ENCODE assay signal across 9 cellular contexts in the genomic region with DNA sequence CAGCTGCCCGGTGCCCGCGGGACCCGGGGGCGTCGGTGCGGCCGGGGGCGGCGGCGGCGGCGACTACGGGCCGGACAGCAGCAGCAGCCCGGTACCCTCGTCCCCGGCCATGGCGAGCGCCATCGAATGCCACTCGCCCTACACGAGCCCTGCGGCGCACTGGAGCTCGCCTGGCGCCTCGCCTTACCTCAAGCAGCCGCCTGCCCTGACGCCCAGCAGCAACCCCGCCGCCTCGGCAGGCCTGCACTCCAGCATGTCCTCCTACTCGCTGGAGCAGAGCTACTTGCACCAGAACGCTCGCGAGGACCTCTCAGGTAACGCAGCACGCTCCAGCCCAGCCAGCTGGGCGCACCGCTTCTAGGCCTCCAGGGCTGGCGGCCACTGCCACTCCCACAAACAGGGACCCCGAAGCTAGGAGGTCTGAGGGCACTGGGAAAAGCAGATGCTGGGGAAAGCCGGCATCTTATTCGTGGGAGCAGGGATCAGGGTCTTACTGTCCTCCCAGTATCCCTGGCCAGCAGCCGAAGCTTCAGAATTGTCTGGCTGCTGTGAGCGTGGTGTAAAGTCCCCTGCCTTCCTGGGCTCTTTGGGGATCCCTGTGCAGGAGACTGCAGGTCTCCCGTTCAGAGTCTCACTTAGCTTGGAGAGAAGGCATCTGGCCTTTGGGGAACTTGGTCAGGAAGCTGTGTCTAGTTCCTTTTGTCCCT. TPM values are rescaled to one million over a fixed set of nuclear protein-coding genes. Genes with fewer than 3 reads are reported as not detected.
A peak's percentile ranks its signal among the peaks of the same experiment; 100 is the strongest.
DNase-seq lines count a peak whose midpoint lies in the region; ATAC-seq and TF ChIP-seq lines count a peak whose summit lies in the region.
"Had no signal": no experiment of that assay in that cellular context is flagged by ENCODE, and none has a peak within 500 bp of the region (broad histone marks: within the 10 kb centered on the region; RNA-seq: fewer than 3 reads in every experiment).

No MANE protein-coding gene starts in this region.

- peaks cover 11 to 32% (median 26%) of the 10 kb centered on the region in 4 donors for H3K4me1 Mint-ChIP-seq in naive thymus-derived CD8-positive, alpha-beta T cell

- peak overlapping the region; percentile 97 for H3K27ac ChIP-seq in HEK293 (ENCODE audit: extremely low read depth, low read depth, low read length)
- H3K27ac ChIP-seq in dorsolateral prefrontal cortex: peak overlapping the region in 51 of 59 donors; percentile 24 to 89 (median 69)
- no peak overlapping the region for H3K27ac ChIP-seq in uterus
- H3K27ac ChIP-seq: pancreas had no signal

- POLR2A ChIA-PET in HEK293 (lab: Yijun Ruan, JAX): interaction anchor here (0.6 to 1.2 kb wide), 2 partner anchors 10 to 77 kb away, joined by 3 to 5 read pairs; no protein-coding TSS in a partner anchor
- POLR2A ChIA-PET in naive thymus-derived CD8-positive, alpha-beta T cell (lab: Charles Lee): no interaction called here

- TF ChIP-seq CTCF in HEK293 (tag by site-specific recombination; IDR thresholded peaks at IDR 0.05): no peak
- TF ChIP-seq CTCF in dorsolateral prefrontal cortex (IDR thresholded peaks at IDR 0.05 in 54 of 56, conservative IDR thresholded peaks at IDR 0.05 in 2 of 56; ENCODE audit: low read depth in 1 of 56, partially characterized antibody in 56 of 56): no peak
- TF ChIP-seq CTCF in uterus (IDR thresholded peaks at IDR 0.05): no peak
- TF ChIP-seq CTCF in GM10266 (IDR thresholded peaks at IDR 0.05; ENCODE audit: control insufficient read depth, insufficient read depth, low read depth, missing control alignments): no peak

- peak overlapping the region in 9 of 10 donors; percentile 1 to 71 (median 50) for H3K4me3 Mint-ChIP-seq in naive thymus-derived CD8-positive, alpha-beta T cell

- H3K9me3 Mint-ChIP-seq in naive thymus-derived CD8-positive, alpha-beta T cell: no peaks in the 10 kb centered on the region

- H3K27me3 Mint-ChIP-seq in naive thymus-derived CD8-positive, alpha-beta T cell: peaks cover 42 to 87% (median 63%) of the 10 kb centered on the region in 5 donors

- TF ChIP-seq POLR2A in uterus (IDR thresholded peaks at IDR 0.05): no peak

- H3K27me3 ChIP-seq in dorsolateral prefrontal cortex (peaks cover 7 to 96% (median 88%) of the 10 kb centered on the region in 45 donors), uterus (peaks cover 21 to 78% of the 10 kb centered on the region in 2 donors)

- peaks cover 0 to 2% (median 2%) of the 10 kb centered on the region in 3 donors for H3K36me3 Mint-ChIP-seq in naive thymus-derived CD8-positive, alpha-beta T cell

- peaks cover 9 to 36% of the 10 kb centered on the region in 2 experiments for H3K36me3 ChIP-seq in HEK293 (ENCODE audit: control insufficient read depth in 2 of 2, insufficient read depth in 1 of 2, low read length in 2 of 2)
- no peaks in the 10 kb centered on the region for H3K36me3 ChIP-seq in uterus
- H3K36me3 ChIP-seq: pancreas had no signal

- DNase-seq in AG08396 (ENCODE audit: low spot score) (peak; percentile 38), dorsolateral prefrontal cortex (no peak), KG1 (lab: John Stamatoyannopoulos, UW) (no peak), uterus (no peak), GM10266 (ENCODE audit: extremely low spot score) (no peak)
- no peak for DNase-seq in naive thymus-derived CD8-positive, alpha-beta T cell
- DNase-seq: pancreas had no signal

- H3K9me3 ChIP-seq in HEK293 (ENCODE audit: control insufficient read depth, insufficient read depth, low read depth, low read length) (no peaks in the 10 kb centered on the region), uterus (no peaks in the 10 kb centered on the region)
- H3K9me3 ChIP-seq: pancreas had no signal

- ATAC-seq in naive thymus-derived CD8-positive, alpha-beta T cell: no peak
- no peak for ATAC-seq in HG02840 (IDR thresholded peaks at IDR 0.05; ENCODE audit: low FRiP score, unreplicated experiment)

- H3K4me1 ChIP-seq in HEK293 (ENCODE audit: control insufficient read depth, insufficient read depth, low read length) (peaks cover 21% of the 10 kb centered on the region), uterus (peaks cover 0 to 26% of the 10 kb centered on the region in 2 donors)

- intact Hi-C loops in dorsolateral prefrontal cortex (cut with DNase I) (no loop called here), uterus (cut with DNase I; ENCODE audit: low total_unique reads) (no loop called here)

- H3K27ac Mint-ChIP-seq in naive thymus-derived CD8-positive, alpha-beta T cell: no peak overlapping the region

- peak overlapping the region; percentile 68 for H3K4me3 ChIP-seq in HEK293 (ENCODE audit: low read depth, low read length)
- peak overlapping the region in 57 of 59 donors; percentile 15 to 70 (median 50) for H3K4me3 ChIP-seq in dorsolateral prefrontal cortex
- peak overlapping the region in 1 of 2 donors; percentile 26 for H3K4me3 ChIP-seq in uterus

- CTCF ChIA-PET in HEK293 (lab: Yijun Ruan, JAX): interaction anchor here (0.6 to 1.5 kb wide), 6 partner anchors 33 to 1202 kb away, joined by 3 to 5 read pairs (median 3); no protein-coding TSS in a partner anchor

TF ChIP-seq in HEK293, 187 proteins besides CTCF, POLR2A, EP300 and RAD21 (continues in another document):
- TF ChIP-seq, protein P1, sequence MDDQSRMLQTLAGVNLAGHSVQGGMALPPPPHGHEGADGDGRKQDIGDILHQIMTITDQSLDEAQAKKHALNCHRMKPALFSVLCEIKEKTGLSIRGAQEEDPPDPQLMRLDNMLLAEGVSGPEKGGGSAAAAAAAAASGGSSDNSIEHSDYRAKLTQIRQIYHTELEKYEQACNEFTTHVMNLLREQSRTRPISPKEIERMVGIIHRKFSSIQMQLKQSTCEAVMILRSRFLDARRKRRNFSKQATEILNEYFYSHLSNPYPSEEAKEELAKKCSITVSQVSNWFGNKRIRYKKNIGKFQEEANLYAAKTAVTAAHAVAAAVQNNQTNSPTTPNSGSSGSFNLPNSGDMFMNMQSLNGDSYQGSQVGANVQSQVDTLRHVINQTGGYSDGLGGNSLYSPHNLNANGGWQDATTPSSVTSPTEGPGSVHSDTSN (CRISPR knock-in tag; IDR thresholded peaks at IDR 0.05): peak; percentile 74
- TF ChIP-seq, protein P2, sequence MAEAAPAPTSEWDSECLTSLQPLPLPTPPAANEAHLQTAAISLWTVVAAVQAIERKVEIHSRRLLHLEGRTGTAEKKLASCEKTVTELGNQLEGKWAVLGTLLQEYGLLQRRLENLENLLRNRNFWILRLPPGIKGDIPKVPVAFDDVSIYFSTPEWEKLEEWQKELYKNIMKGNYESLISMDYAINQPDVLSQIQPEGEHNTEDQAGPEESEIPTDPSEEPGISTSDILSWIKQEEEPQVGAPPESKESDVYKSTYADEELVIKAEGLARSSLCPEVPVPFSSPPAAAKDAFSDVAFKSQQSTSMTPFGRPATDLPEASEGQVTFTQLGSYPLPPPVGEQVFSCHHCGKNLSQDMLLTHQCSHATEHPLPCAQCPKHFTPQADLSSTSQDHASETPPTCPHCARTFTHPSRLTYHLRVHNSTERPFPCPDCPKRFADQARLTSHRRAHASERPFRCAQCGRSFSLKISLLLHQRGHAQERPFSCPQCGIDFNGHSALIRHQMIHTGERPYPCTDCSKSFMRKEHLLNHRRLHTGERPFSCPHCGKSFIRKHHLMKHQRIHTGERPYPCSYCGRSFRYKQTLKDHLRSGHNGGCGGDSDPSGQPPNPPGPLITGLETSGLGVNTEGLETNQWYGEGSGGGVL (tag by site-specific recombination; IDR thresholded peaks at IDR 0.05): no peak
- TF ChIP-seq ZNF248 (tag by site-specific recombination; IDR thresholded peaks at IDR 0.05): no peak
- no peak for TF ChIP-seq ZNF155 (tag by site-specific recombination; IDR thresholded peaks at IDR 0.05)
- no peak for TF ChIP-seq HOXD13 (CRISPR knock-in tag; IDR thresholded peaks at IDR 0.05; ENCODE audit: borderline replicate concordance)
- no peak for TF ChIP-seq ZFP41 (tag by site-specific recombination; IDR thresholded peaks at IDR 0.05; ENCODE audit: borderline replicate concordance)
- TF ChIP-seq, protein P3, sequence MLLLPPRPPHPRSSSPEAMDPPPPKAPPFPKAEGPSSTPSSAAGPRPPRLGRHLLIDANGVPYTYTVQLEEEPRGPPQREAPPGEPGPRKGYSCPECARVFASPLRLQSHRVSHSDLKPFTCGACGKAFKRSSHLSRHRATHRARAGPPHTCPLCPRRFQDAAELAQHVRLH (tag by site-specific recombination; IDR thresholded peaks at IDR 0.05): no peak
- TF ChIP-seq ZNF354C (tag by site-specific recombination; IDR thresholded peaks at IDR 0.05; ENCODE audit: borderline replicate concordance, low read depth): no peak
- no peak for TF ChIP-seq ZNF114 (tag by site-specific recombination; IDR thresholded peaks at IDR 0.05)
- TF ChIP-seq, protein P4, sequence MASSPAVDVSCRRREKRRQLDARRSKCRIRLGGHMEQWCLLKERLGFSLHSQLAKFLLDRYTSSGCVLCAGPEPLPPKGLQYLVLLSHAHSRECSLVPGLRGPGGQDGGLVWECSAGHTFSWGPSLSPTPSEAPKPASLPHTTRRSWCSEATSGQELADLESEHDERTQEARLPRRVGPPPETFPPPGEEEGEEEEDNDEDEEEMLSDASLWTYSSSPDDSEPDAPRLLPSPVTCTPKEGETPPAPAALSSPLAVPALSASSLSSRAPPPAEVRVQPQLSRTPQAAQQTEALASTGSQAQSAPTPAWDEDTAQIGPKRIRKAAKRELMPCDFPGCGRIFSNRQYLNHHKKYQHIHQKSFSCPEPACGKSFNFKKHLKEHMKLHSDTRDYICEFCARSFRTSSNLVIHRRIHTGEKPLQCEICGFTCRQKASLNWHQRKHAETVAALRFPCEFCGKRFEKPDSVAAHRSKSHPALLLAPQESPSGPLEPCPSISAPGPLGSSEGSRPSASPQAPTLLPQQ (tag by site-specific recombination; IDR thresholded peaks at IDR 0.05): 0 out of 2 replicates have a peak, but pooled peaks have one; percentile 13
- no peak for TF ChIP-seq ZNF701 (tag by site-specific recombination; IDR thresholded peaks at IDR 0.05)
- TF ChIP-seq ZNF302 (tag by site-specific recombination; IDR thresholded peaks at IDR 0.05; ENCODE audit: low read depth): no peak
- TF ChIP-seq YY1 (tag by site-specific recombination; IDR thresholded peaks at IDR 0.05): peak; percentile 45; the same call in 1 of the 2 replicates
- TF ChIP-seq EGR2 (tag by site-specific recombination; IDR thresholded peaks at IDR 0.05; ENCODE audit: low read depth): 0 out of 2 replicates have a peak, but pooled peaks have one; percentile 7
- TF ChIP-seq ZBTB1 (tag by site-specific recombination; IDR thresholded peaks at IDR 0.05): no peak

RNA-seq across cellular contexts. Expression of a gene that starts 1.6 kb away (rescaled TPM):
- total RNA-seq in dorsolateral prefrontal cortex: 10 to 100 TPM in 1 of 120 experiments, 1 to 10 TPM in 119; 1.1 to 10.6 (median 4.2) TPM
- not detected for total RNA-seq in naive thymus-derived CD8-positive, alpha-beta T cell
- not detected for polyA plus RNA-seq in naive thymus-derived CD8-positive, alpha-beta T cell
- not detected for total RNA-seq in uterus

Comparison
In these comparisons a context has a peak if more than half of its experiments do, and no peak if none do; other contexts are left out.
1. H3K27ac ChIP-seq: peak in HEK293 (single experiment) and dorsolateral prefrontal cortex (51 of 59); none in uterus (0 of 2).